ENCODE assay signal across 20 cellular contexts in genomic region chr17:65456368-65457151, GRCh38.
DNase-seq lines count a peak whose midpoint lies in the region; ATAC-seq and TF ChIP-seq lines count a peak whose summit lies in the region.
"Had no signal": no experiment of that assay in that cellular context is flagged by ENCODE, and none has a peak within 500 bp of the region (broad histone marks: within the 10 kb centered on the region; RNA-seq: fewer than 3 reads in every experiment).

No MANE protein-coding gene starts in this region.

- no peak for DNase-seq in GM23338 (ENCODE audit: low spot score)
- no peak for DNase-seq in left lung
- DNase-seq in posterior vena cava (ENCODE audit: low spot score), result peak; percentile 68
- DNase-seq in esophagus squamous epithelium (lab: John Stamatoyannopoulos, UW), result no peak
- no peak for DNase-seq in HT-29 (ENCODE audit: low spot score)
- DNase-seq in suprapubic skin (ENCODE audit: low spot score in 2 of 2), result no peak
- DNase-seq: activated CD8-positive, alpha-beta memory T cell treated with anti-CD3 and anti-CD28 coated beads, Interleukin-2, amount 10 ng/mL, durations not matched to agents 7 days and 5 days; Calu3; effector memory CD4-positive, alpha-beta T cell; glutamatergic neuron; MM.1S; NCI-H1436 treated with DMSO at 0.1 percent for 48 hours; stomach had no signal

- no peak overlapping the region for H3K4me3 Mint-ChIP-seq in GM23338
- H3K4me3 Mint-ChIP-seq: activated CD4-positive, alpha-beta T cell treated with anti-CD3 and anti-CD28 coated beads, Interleukin-2, amount 10 ng/mL, durations not matched to agents 7 days and 5 days; activated CD8-positive, alpha-beta memory T cell treated with anti-CD3 and anti-CD28 coated beads, Interleukin-2, amount 10 ng/mL, durations not matched to agents 7 days and 5 days; activated naive CD4-positive, alpha-beta T cell treated with anti-CD3 and anti-CD28 coated beads, Interleukin-2, amount 50 U/mL, for 24 hours; H9; type B pancreatic cell had no signal

- H3K9me3 ChIP-seq in gastroesophageal sphincter (no peaks in the 10 kb centered on the region), left lung (no peaks in the 10 kb centered on the region), esophagus squamous epithelium (no peaks in the 10 kb centered on the region), suprapubic skin (no peaks in the 10 kb centered on the region)
- H3K9me3 ChIP-seq: stomach had no signal

- peak overlapping the region; percentile 33; the same call in 1 of the 2 replicates for H2AFZ ChIP-seq in GM23338

- intact Hi-C loops in left lung (cut with DNase I), result loop anchor here in 1 of 2 donors (10.0 kb wide), 1 partner anchor 98 kb away; no protein-coding TSS in a partner anchor
- intact Hi-C loops in posterior vena cava (cut with DNase I), result no loop called here
- intact Hi-C loops in esophagus squamous epithelium (cut with DNase I), result no loop called here

- H3K4me1 ChIP-seq in GM23338 (ENCODE audit: insufficient read depth) (peaks cover 29% of the 10 kb centered on the region), gastroesophageal sphincter (peaks cover 0 to 33% (median 5%) of the 10 kb centered on the region in 3 donors), left lung (peaks cover 0 to 9% of the 10 kb centered on the region in 2 donors), esophagus squamous epithelium (peaks cover 0 to 8% (median 0%) of the 10 kb centered on the region in 3 donors), suprapubic skin (peaks cover 7% of the 10 kb centered on the region)

- ATAC-seq in GM23338, result peak; percentile 11
- peak; percentile 48 for ATAC-seq in gastroesophageal sphincter
- peak; percentile 48 for ATAC-seq in left lung
- ATAC-seq in GM18909 (IDR thresholded peaks at IDR 0.05; ENCODE audit: poor library complexity, unreplicated experiment), result no peak
- ATAC-seq: activated CD8-positive, alpha-beta memory T cell treated with anti-CD3 and anti-CD28 coated beads, Interleukin-2, amount 10 ng/mL, durations not matched to agents 7 days and 5 days had no signal

- no peaks in the 10 kb centered on the region for H3K36me3 ChIP-seq in GM23338 (ENCODE audit: insufficient read depth)
- no peaks in the 10 kb centered on the region for H3K36me3 ChIP-seq in gastroesophageal sphincter
- H3K36me3 ChIP-seq in left lung, result no peaks in the 10 kb centered on the region
- no peaks in the 10 kb centered on the region for H3K36me3 ChIP-seq in esophagus squamous epithelium
- H3K36me3 ChIP-seq in suprapubic skin, result no peaks in the 10 kb centered on the region
- H3K36me3 ChIP-seq: stomach had no signal

- H3K79me2 ChIP-seq in GM23338 (replicated peaks; ENCODE audit: insufficient read depth), result no peaks in the 10 kb centered on the region

- no peaks in the 10 kb centered on the region; the same call in 2 of the 3 replicates for H3K36me3 Mint-ChIP-seq in GM23338 (ENCODE audit: low read depth)
- H3K36me3 Mint-ChIP-seq: activated CD8-positive, alpha-beta memory T cell treated with anti-CD3 and anti-CD28 coated beads, Interleukin-2, amount 10 ng/mL, durations not matched to agents 7 days and 5 days; activated naive CD4-positive, alpha-beta T cell treated with anti-CD3 and anti-CD28 coated beads, Interleukin-2, amount 50 U/mL, for 24 hours; type B pancreatic cell had no signal

- H3F3A ChIP-seq in GM23338 (replicated peaks; ENCODE audit: low read depth), result no peaks in the 10 kb centered on the region

- TF ChIP-seq EP300 in gastroesophageal sphincter (IDR thresholded peaks at IDR 0.05), result no peak
- TF ChIP-seq EP300 in suprapubic skin (IDR thresholded peaks at IDR 0.05), result no peak

- peaks cover 5% of the 10 kb centered on the region; the same call in 1 of the 2 replicates for H3K9me2 ChIP-seq in GM23338 (ENCODE audit: insufficient read depth)

- no peaks in the 10 kb centered on the region for H3K27me3 ChIP-seq in GM23338 (ENCODE audit: insufficient read depth)
- H3K27me3 ChIP-seq in gastroesophageal sphincter, result no peaks in the 10 kb centered on the region
- no peaks in the 10 kb centered on the region for H3K27me3 ChIP-seq in left lung
- peaks cover 0 to 31% (median 0%) of the 10 kb centered on the region in 4 donors for H3K27me3 ChIP-seq in esophagus squamous epithelium
- H3K27me3 ChIP-seq in suprapubic skin, result peaks cover 10% of the 10 kb centered on the region

- H3K9me3 Mint-ChIP-seq in GM23338, result peaks cover 8% of the 10 kb centered on the region; the same call in 2 of the 3 replicates
- H3K9me3 Mint-ChIP-seq: H9 had no signal

- no peak for TF ChIP-seq POLR2A in gastroesophageal sphincter (IDR thresholded peaks at IDR 0.05)
- TF ChIP-seq POLR2A in esophagus squamous epithelium (IDR thresholded peaks at IDR 0.05), result no peak
- TF ChIP-seq POLR2A in suprapubic skin (IDR thresholded peaks at IDR 0.05), result no peak

- 71% methylated on average over 5 to 7 of the region's 7 CpGs for WGBS in gastroesophageal sphincter (ENCODE audit: low coverage in 1 of 2), 2 donors
- WGBS in esophagus squamous epithelium, 2 donors, result 67 to 68% methylated on average over 7 of the region's 7 CpGs
- 71% methylated on average over 7 of the region's 7 CpGs for WGBS in suprapubic skin

- H3K4me3 ChIP-seq in GM23338, result no peak overlapping the region
- H3K4me3 ChIP-seq in gastroesophageal sphincter, result no peak overlapping the region
- no peak overlapping the region for H3K4me3 ChIP-seq in left lung
- H3K4me3 ChIP-seq in esophagus squamous epithelium, result no peak overlapping the region
- no peak overlapping the region for H3K4me3 ChIP-seq in suprapubic skin
- H3K4me3 ChIP-seq: stomach had no signal

- peaks cover 52% of the 10 kb centered on the region for H3K4me1 Mint-ChIP-seq in GM23338
- H3K4me1 Mint-ChIP-seq: activated CD4-positive, alpha-beta T cell treated with anti-CD3 and anti-CD28 coated beads, Interleukin-2, amount 10 ng/mL, durations not matched to agents 7 days and 5 days; activated CD8-positive, alpha-beta memory T cell treated with anti-CD3 and anti-CD28 coated beads, Interleukin-2, amount 10 ng/mL, durations not matched to agents 7 days and 5 days had no signal

- no peak overlapping the region for H3K27ac ChIP-seq in GM23338 (ENCODE audit: low read depth)
- H3K27ac ChIP-seq in gastroesophageal sphincter, result peak overlapping the region in 3 of 4 donors; percentile 29 to 54 (median 38)
- H3K27ac ChIP-seq in left lung, result no peak overlapping the region
- no peak overlapping the region for H3K27ac ChIP-seq in esophagus squamous epithelium
- H3K27ac ChIP-seq in suprapubic skin, result no peak overlapping the region
- H3K27ac ChIP-seq: stomach, VCaP had no signal

- TF ChIP-seq CTCF in GM23338 (conservative IDR thresholded peaks at IDR 0.05; ENCODE audit: low read depth in 2 of 2) (no peak), gastroesophageal sphincter (IDR thresholded peaks at IDR 0.05) (no peak), left lung (IDR thresholded peaks at IDR 0.05) (no peak), esophagus squamous epithelium (IDR thresholded peaks at IDR 0.05) (no peak), suprapubic skin (IDR thresholded peaks at IDR 0.05) (no peak)

- H3K4me2 ChIP-seq in GM23338, result peak overlapping the region; percentile 46; the same call in 1 of the 2 replicates

- peaks cover 12% of the 10 kb centered on the region for H3K27me3 Mint-ChIP-seq in GM23338 (ENCODE audit: insufficient read depth, low read depth, poor library complexity)

- no peak overlapping the region for H3K27ac Mint-ChIP-seq in GM23338
- H3K27ac Mint-ChIP-seq: activated CD4-positive, alpha-beta T cell treated with anti-CD3 and anti-CD28 coated beads, Interleukin-2, amount 10 ng/mL, durations not matched to agents 7 days and 5 days; activated CD8-positive, alpha-beta memory T cell treated with anti-CD3 and anti-CD28 coated beads, Interleukin-2, amount 10 ng/mL, durations not matched to agents 7 days and 5 days; activated naive CD4-positive, alpha-beta T cell treated with anti-CD3 and anti-CD28 coated beads, Interleukin-2, amount 50 U/mL, for 24 hours; type B pancreatic cell had no signal

- no peaks in the 10 kb centered on the region for H4K20me1 ChIP-seq in GM23338 (replicated peaks; ENCODE audit: insufficient read depth)

TF ChIP-seq in GM23338, 12 proteins besides CTCF, POLR2A, EP300 and RAD21:
- no peak for TF ChIP-seq EZH2phosphoT487 (IDR thresholded peaks at IDR 0.05; ENCODE audit: unreplicated experiment)
- TF ChIP-seq ZNF331 (CRISPR knock-in tag; IDR thresholded peaks at IDR 0.05; ENCODE audit: low read depth), result no peak
- TF ChIP-seq JUNB (IDR thresholded peaks at IDR 0.05; ENCODE audit: unreplicated experiment), result no peak
TF ChIP-seq in GM23338: peak in this region for 0.

Comparison
In these comparisons a context has a peak if more than half of its experiments do, and no peak if none do; other contexts are left out.
1. H3K27ac ChIP-seq: peak in gastroesophageal sphincter (3 of 4); none in GM23338 (single experiment), left lung (0 of 2), esophagus squamous epithelium (0 of 4) and suprapubic skin (single experiment).